8 cellular contexts compared by ENCODE assay signal in the genomic region with DNA sequence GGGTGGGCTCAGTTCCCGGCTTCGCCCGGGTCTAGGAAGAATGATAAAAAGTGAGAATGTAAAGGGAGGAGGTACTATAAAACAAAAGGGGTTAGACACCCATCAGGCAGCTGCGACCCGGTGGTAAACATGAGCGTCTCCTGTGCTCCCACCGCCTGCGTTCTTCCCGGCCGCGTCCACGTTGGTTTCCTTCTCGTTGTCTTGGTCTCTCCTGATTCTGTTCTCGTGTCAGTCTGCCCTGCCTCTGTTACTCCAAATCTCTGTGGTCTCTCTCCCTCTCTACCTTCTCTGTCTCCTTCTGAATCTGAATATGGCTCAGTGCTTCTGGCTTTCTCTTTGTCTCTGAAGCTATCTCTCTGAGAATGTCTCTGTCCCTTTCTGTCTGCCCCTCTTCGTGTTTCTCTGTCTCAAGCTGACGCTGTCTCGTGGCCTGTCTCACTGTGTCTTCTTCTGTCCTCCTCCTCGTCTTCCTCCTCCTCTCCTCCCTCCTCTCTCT. TPM values are rescaled to one million over a fixed set of nuclear protein-coding genes. Genes with fewer than 3 reads are reported as not detected.
DNase-seq lines count a peak whose midpoint lies in the region; ATAC-seq and TF ChIP-seq lines count a peak whose summit lies in the region.

No MANE protein-coding gene starts in this region.

- peak overlapping the region; percentile 33 to 93 (median 86) for H3K4me3 Mint-ChIP-seq in IgD-negative memory B cell
- peak overlapping the region; percentile 62 for H3K4me3 Mint-ChIP-seq in progenitor cell of endocrine pancreas (ENCODE audit: low read depth)

- peak overlapping the region in 3 of 4 donors; percentile 26 to 61 (median 41) for H3K4me3 ChIP-seq in esophagus squamous epithelium

- WGBS in esophagus squamous epithelium, 2 donors: 1 to 8% methylated on average over 18 of the region's 18 CpGs

- DNase-seq in DMS53 treated with DMSO at 0.1 percent for 48 hours (lab: John Stamatoyannopoulos, UW; ENCODE audit: unreplicated experiment): peak; percentile 31
- DNase-seq in esophagus squamous epithelium (lab: John Stamatoyannopoulos, UW): no peak
- DNase-seq in progenitor cell of endocrine pancreas (ENCODE audit: low spot score, unreplicated experiment): no peak
- no peak for DNase-seq in islet precursor cell

- H3K4me1 Mint-ChIP-seq in IgD-negative memory B cell: peaks cover 13 to 25% (median 15%) of the 10 kb centered on the region in 3 donors
- H3K4me1 Mint-ChIP-seq in progenitor cell of endocrine pancreas (ENCODE audit: low read depth): peaks cover 32% of the 10 kb centered on the region

- TF ChIP-seq POLR2A in esophagus squamous epithelium (IDR thresholded peaks at IDR 0.05): no peak

- peaks cover 22 to 48% (median 23%) of the 10 kb centered on the region in 3 donors for H3K4me1 ChIP-seq in esophagus squamous epithelium

- peaks cover 0 to 80% (median 0%) of the 10 kb centered on the region in 4 donors for H3K27me3 ChIP-seq in esophagus squamous epithelium

- H3K36me3 Mint-ChIP-seq in IgD-negative memory B cell: no peaks in the 10 kb centered on the region
- no peaks in the 10 kb centered on the region for H3K36me3 Mint-ChIP-seq in progenitor cell of endocrine pancreas (ENCODE audit: insufficient read depth)

- intact Hi-C loops in esophagus squamous epithelium (cut with DNase I): no loop called here

- H3K27me3 Mint-ChIP-seq in IgD-negative memory B cell (peaks cover 24% of the 10 kb centered on the region), progenitor cell of endocrine pancreas (peaks cover 21% of the 10 kb centered on the region)

- no peak for TF ChIP-seq CTCF in esophagus squamous epithelium (IDR thresholded peaks at IDR 0.05)
- TF ChIP-seq CTCF in progenitor cell of endocrine pancreas (IDR thresholded peaks at IDR 0.05; ENCODE audit: unreplicated experiment): no peak

- H3K36me3 ChIP-seq in esophagus squamous epithelium: no peaks in the 10 kb centered on the region

- H3K27ac Mint-ChIP-seq in IgD-negative memory B cell (peak overlapping the region in 1 of 3 donors; percentile 51), progenitor cell of endocrine pancreas (peak overlapping the region; percentile 86)

- H3K9me3 ChIP-seq in esophagus squamous epithelium: no peaks in the 10 kb centered on the region

- no peak for ATAC-seq in GM18519 (IDR thresholded peaks at IDR 0.05; ENCODE audit: low FRiP score, unreplicated experiment)
- no peak for ATAC-seq in HG03108 (IDR thresholded peaks at IDR 0.05; ENCODE audit: unreplicated experiment)
- no peak for ATAC-seq in GM18907 (IDR thresholded peaks at IDR 0.05; ENCODE audit: unreplicated experiment)

- H3K9me3 Mint-ChIP-seq in IgD-negative memory B cell (no peaks in the 10 kb centered on the region), progenitor cell of endocrine pancreas (ENCODE audit: low read depth) (no peaks in the 10 kb centered on the region)

- peak overlapping the region; percentile 20 to 79 (median 64) for H3K27ac ChIP-seq in esophagus squamous epithelium

RNA-seq across cellular contexts. Expression of gene FOXP4, which starts 41.6 kb away (rescaled TPM):
- polyA plus RNA-seq in IgD-negative memory B cell: 2.6 TPM
- total RNA-seq in esophagus squamous epithelium (10 to 100 TPM in 1 of 4 donors, 1 to 10 TPM in 3; 2.2 to 10.3 (median 6.8) TPM), progenitor cell of endocrine pancreas (124 and 137 TPM in 2 replicates)

Comparison
In these comparisons a context has a peak if more than half of its experiments do, and no peak if none do; other contexts are left out.
1. RNA of gene FOXP4, which starts 41.6 kb away (total RNA-seq): 124 to 137 TPM in progenitor cell of endocrine pancreas; 2.2 to 10.3 TPM in esophagus squamous epithelium; every median in the first group is over 10 times any median in the second.